In genomic region chr21:26501622-26502021, GRCh38 we compare ENCODE assay signal across 17 cellular contexts.
A peak's percentile ranks its signal among the peaks of the same experiment; 100 is the strongest.
DNase-seq lines count a peak whose midpoint lies in the region; ATAC-seq and TF ChIP-seq lines count a peak whose summit lies in the region.
"Had no signal": no experiment of that assay in that cellular context is flagged by ENCODE, and none has a peak within 500 bp of the region (broad histone marks: within the 10 kb centered on the region; RNA-seq: fewer than 3 reads in every experiment).

No MANE protein-coding gene starts in this region.

- peak; percentile 15 for TF ChIP-seq RAD21 in neural cell (conservative IDR thresholded peaks at IDR 0.05)

- DNase-seq in NCI-H1092 treated with DMSO at 0.1 percent for 48 hours (lab: John Stamatoyannopoulos, UW) (peak; percentile 7), NCI-H1092 (lab: John Stamatoyannopoulos, UW) (no peak), right cardiac atrium (no peak), heart right ventricle (no peak), DMS53 treated with DMSO at 0.1 percent for 48 hours (lab: John Stamatoyannopoulos, UW; ENCODE audit: unreplicated experiment) (no peak)
- DNase-seq: BE2C; CD4-positive, alpha-beta T cell; CD8-positive, alpha-beta memory T cell; DMS 273 treated with DMSO at 0.1 percent for 48 hours; DMS79 treated with DMSO at 0.1 percent for 48 hours; GF-D8; H9 had no signal

- H2AFZ ChIP-seq in neural cell (ENCODE audit: low read depth, low read length), result no peak overlapping the region
- H2AFZ ChIP-seq: GM23338 had no signal

- intact Hi-C loops in right cardiac atrium (cut with DNase I), result no loop called here
- intact Hi-C loops in heart right ventricle (cut with DNase I), result no loop called here

- H3K79me2 ChIP-seq in neural cell (replicated peaks; ENCODE audit: insufficient read depth, low read length), result peaks cover 5% of the 10 kb centered on the region

- no peaks in the 10 kb centered on the region for H3K9me2 ChIP-seq in neural cell (ENCODE audit: insufficient read depth, low read length)

- H3K9me3 ChIP-seq in right cardiac atrium (ENCODE audit: control insufficient read depth, low read length) (no peaks in the 10 kb centered on the region), heart right ventricle (peaks cover 0 to 7% (median 0%) of the 10 kb centered on the region in 11 donors), neural cell (ENCODE audit: low read length) (no peaks in the 10 kb centered on the region)
- H3K9me3 ChIP-seq: BE2C had no signal

- H3K36me3 ChIP-seq in heart right ventricle, result no peaks in the 10 kb centered on the region
- no peaks in the 10 kb centered on the region for H3K36me3 ChIP-seq in neural cell (ENCODE audit: insufficient read depth, low read length)
- H3K36me3 ChIP-seq: BE2C; BLaER1 treated with 17β-estradiol and CSF1 and Interleukin-3, amounts not matched to agents 10 nM and 100 nM had no signal

- H3K9ac ChIP-seq in neural cell (ENCODE audit: low read length), result no peak overlapping the region
- H3K9ac ChIP-seq: BLaER1 treated with 17β-estradiol and CSF1 and Interleukin-3, amounts not matched to agents 10 nM and 100 nM had no signal

- WGBS in right cardiac atrium, result 50% methylated on average over 3 of the region's 3 CpGs
- 41 to 51% methylated on average over 3 of the region's 3 CpGs for WGBS in heart right ventricle, 2 donors

- H3K4me3 ChIP-seq in right cardiac atrium (ENCODE audit: low read length) (no peak overlapping the region), heart right ventricle (no peak overlapping the region), neural cell (ENCODE audit: low read length) (peak overlapping the region; percentile 14)
- H3K4me3 ChIP-seq: BLaER1 treated with 17β-estradiol and CSF1 and Interleukin-3, amounts not matched to agents 10 nM and 100 nM; GM23338 had no signal

- H3K4me1 ChIP-seq in right cardiac atrium (ENCODE audit: control insufficient read depth, insufficient read depth, low read length) (no peaks in the 10 kb centered on the region), heart right ventricle (peaks cover 0 to 25% (median 0%) of the 10 kb centered on the region in 9 donors)
- H3K4me1 ChIP-seq: BLaER1 treated with 17β-estradiol and CSF1 and Interleukin-3, amounts not matched to agents 10 nM and 100 nM had no signal

- H3F3A ChIP-seq in neural cell (ENCODE audit: insufficient read depth, low read length, poor library complexity, severe bottlenecking), result no peaks in the 10 kb centered on the region

- TF ChIP-seq CTCF in heart right ventricle (IDR thresholded peaks at IDR 0.05) (no peak), neural cell (IDR thresholded peaks at IDR 0.05; ENCODE audit: poor library complexity, severe bottlenecking) (no peak)

- H4K20me1 ChIP-seq in neural cell (ENCODE audit: insufficient read depth), result no peaks in the 10 kb centered on the region
- H4K20me1 ChIP-seq: BLaER1 treated with 17β-estradiol and CSF1 and Interleukin-3, amounts not matched to agents 10 nM and 100 nM had no signal

- H3K27ac ChIP-seq in right cardiac atrium (ENCODE audit: low read length), result no peak overlapping the region
- H3K27ac ChIP-seq in heart right ventricle, result no peak overlapping the region
- peak overlapping the region; percentile 66 for H3K27ac ChIP-seq in neural cell (ENCODE audit: low read length)
- H3K27ac ChIP-seq: 22Rv1; BLaER1 treated with 17β-estradiol and CSF1 and Interleukin-3, amounts not matched to agents 10 nM and 100 nM had no signal

- H3K27me3 ChIP-seq in right cardiac atrium (ENCODE audit: control insufficient read depth, insufficient read depth) (no peaks in the 10 kb centered on the region), heart right ventricle (no peaks in the 10 kb centered on the region), neural cell (ENCODE audit: insufficient read depth, low read depth, low read length) (no peaks in the 10 kb centered on the region)
- H3K27me3 ChIP-seq: BE2C; BLaER1 treated with 17β-estradiol and CSF1 and Interleukin-3, amounts not matched to agents 10 nM and 100 nM had no signal

- TF ChIP-seq EP300 in neural cell (conservative IDR thresholded peaks at IDR 0.05; ENCODE audit: poor library complexity, severe bottlenecking), result peak; percentile 94

- peak overlapping the region; percentile 62 for H3K4me2 ChIP-seq in neural cell (ENCODE audit: low read length)
- H3K4me2 ChIP-seq: BLaER1 treated with 17β-estradiol and CSF1 and Interleukin-3, amounts not matched to agents 10 nM and 100 nM; GM23338 had no signal

- ATAC-seq in right cardiac atrium, result peak; percentile 17 to 74
- ATAC-seq in heart right ventricle, result no peak
- ATAC-seq: GM23338, HCT116 had no signal

TF ChIP-seq in neural cell, 6 proteins besides CTCF, POLR2A, EP300 and RAD21:
- no peak for TF ChIP-seq SMC3 (conservative IDR thresholded peaks at IDR 0.05; ENCODE audit: poor library complexity)
- TF ChIP-seq MXI1 (conservative IDR thresholded peaks at IDR 0.05; ENCODE audit: poor library complexity, severe bottlenecking), result no peak
- TF ChIP-seq EZH2 (IDR thresholded peaks at IDR 0.05; ENCODE audit: borderline replicate concordance, insufficient read depth, low read length, poor library complexity, severe bottlenecking), result no peak
- TF ChIP-seq POLR2AphosphoS5 (IDR thresholded peaks at IDR 0.05), result peak; percentile 95
- peak; percentile 55 for TF ChIP-seq REST (IDR thresholded peaks at IDR 0.05; ENCODE audit: borderline replicate concordance)
- TF ChIP-seq TAF1 (IDR thresholded peaks at IDR 0.05; ENCODE audit: low read depth), result no peak
TF ChIP-seq in neural cell: peak in this region for 2.

Comparison
In these comparisons a context has a peak if more than half of its experiments do, and no peak if none do; other contexts are left out.
1. ATAC-seq: peak in right cardiac atrium (2 of 2); none in heart right ventricle (0 of 8).